ENCODE assay signal across 1 cellular context in genomic region chr16:89009343-89010209, GRCh38.
TF ChIP-seq lines count a peak whose summit lies in the region.

No MANE protein-coding gene starts in this region.

TF ChIP-seq in HepG2, 621 proteins besides CTCF, POLR2A, EP300 and RAD21 (continued from another document):
- TF ChIP-seq FOXO4 (CRISPR knock-in tag; conservative IDR thresholded peaks at IDR 0.05) (0 out of 2 replicates have a peak, but pooled peaks have one; percentile 69), ZNF430 (CRISPR knock-in tag; IDR thresholded peaks at IDR 0.05) (peak; percentile 79; the same call in 1 of the 2 replicates), ZNF687 (CRISPR knock-in tag; IDR thresholded peaks at IDR 0.05) (0 out of 2 replicates have a peak, but pooled peaks have one; percentile 13), ZBTB42 (CRISPR knock-in tag; IDR thresholded peaks at IDR 0.05) (no peak), ZSCAN25 (CRISPR knock-in tag; IDR thresholded peaks at IDR 0.05) (no peak), SMAD3 (CRISPR knock-in tag; IDR thresholded peaks at IDR 0.05) (peak; percentile 58; the same call in 1 of the 2 replicates), ZBTB20 (CRISPR knock-in tag; IDR thresholded peaks at IDR 0.05; ENCODE audit: borderline replicate concordance, low read depth) (peak; percentile 37; the same call in 1 of the 2 replicates), KLF6 (CRISPR knock-in tag; IDR thresholded peaks at IDR 0.05) (peak; percentile 80; the same call in 1 of the 2 replicates), ZNF331 (CRISPR knock-in tag; IDR thresholded peaks at IDR 0.05) (peak; percentile 39; the same call in 1 of the 2 replicates), ZNF605 (CRISPR knock-in tag; IDR thresholded peaks at IDR 0.05) (peak; percentile 55; the same call in 1 of the 2 replicates)
